Comparison of ENCODE assay signal across 15 cellular contexts in genomic region chrX:149456476-149457245, GRCh38.
"Had no signal": no experiment of that assay in that cellular context is flagged by ENCODE, and none has a peak within 500 bp of the region (broad histone marks: within the 10 kb centered on the region; RNA-seq: fewer than 3 reads in every experiment).

No MANE protein-coding gene starts in this region.

- DNase-seq: activated CD4-positive, alpha-beta T cell treated with anti-CD3 and anti-CD28 coated beads, Interleukin-2, amount 50 U/mL, for 4 hours; activated CD4-positive, CD25-positive, alpha-beta regulatory T cell treated with anti-CD3 and anti-CD28 coated beads, Interleukin-2, amount 50 U/mL, for 72 hours; activated effector memory CD4-positive, alpha-beta T cell treated with anti-CD3 and anti-CD28 coated beads, Interleukin-2, amount 50 U/mL, for 16 hours; activated naive CD4-positive, alpha-beta T cell treated with anti-CD3 and anti-CD28 coated beads, Interleukin-2, amount 50 U/mL, for 16 hours; activated T-cell treated with anti-CD3 and anti-CD28 coated beads, Interleukin-2, amount 50 U/mL, for 72 hours; aorta; brain microvascular endothelial cell; central memory CD4-positive, alpha-beta T cell; naive thymus-derived CD8-positive, alpha-beta T cell; psoas muscle; right lobe of liver; small intestine; stimulated activated CD4-positive, alpha-beta T cell treated with anti-CD3 and anti-CD28 coated beads, Interleukin-4, amount 100 ng/mL, for 4 hours; T-helper 2 cell; upper lobe of right lung had no signal
